In the genomic region with DNA sequence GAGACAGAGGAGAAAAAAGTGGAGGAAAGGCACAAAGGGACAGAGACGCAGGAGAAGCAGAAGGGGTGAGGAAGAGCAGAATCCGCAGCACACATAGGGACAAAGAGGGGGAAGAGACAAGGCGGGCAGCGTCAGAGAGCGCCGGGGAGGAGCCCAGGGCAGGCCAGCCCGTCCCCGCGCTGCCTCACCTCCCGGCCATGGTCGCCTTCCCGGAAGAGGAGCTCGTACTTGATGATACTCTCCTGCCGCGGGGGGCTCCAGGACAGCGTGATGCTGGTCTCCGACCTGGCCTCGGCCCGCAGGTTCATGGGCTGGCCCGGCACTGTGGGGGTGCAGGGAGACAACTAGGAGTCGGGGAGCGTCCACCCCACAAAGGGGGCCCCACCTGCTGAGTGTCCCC, we compare ENCODE assay signal across 16 cellular contexts.
A peak's percentile ranks its signal among the peaks of the same experiment; 100 is the strongest.
DNase-seq lines count a peak whose midpoint lies in the region; TF ChIP-seq lines count a peak whose summit lies in the region.
"Had no signal": no experiment of that assay in that cellular context is flagged by ENCODE, and none has a peak within 500 bp of the region (broad histone marks: within the 10 kb centered on the region; RNA-seq: fewer than 3 reads in every experiment).

No MANE protein-coding gene starts in this region.

- H3K27me3 Mint-ChIP-seq in endodermal cell (ENCODE audit: insufficient read depth) (no peaks in the 10 kb centered on the region), nephron progenitor cell (ENCODE audit: low read depth, poor library complexity) (peaks cover 2% of the 10 kb centered on the region)

- no peak overlapping the region for H3K27ac ChIP-seq in endodermal cell (ENCODE audit: low read depth, low read length)
- H3K27ac ChIP-seq: A549, HL-60 had no signal

- peak overlapping the region; percentile 65 for H3K27ac Mint-ChIP-seq in endodermal cell
- H3K27ac Mint-ChIP-seq in nephron progenitor cell, result peak overlapping the region; percentile 70
- H3K27ac Mint-ChIP-seq: CD14-positive monocyte; CD8-positive, alpha-beta T cell had no signal

- no peak overlapping the region for H3K9ac ChIP-seq in endodermal cell (ENCODE audit: extremely low read depth, low read length, poor library complexity, severe bottlenecking)

- TF ChIP-seq CTCF in endodermal cell (conservative IDR thresholded peaks at IDR 0.05), result no peak
- TF ChIP-seq CTCF in nephron progenitor cell (IDR thresholded peaks at IDR 0.05), result no peak

- no peak overlapping the region for H3K4me3 Mint-ChIP-seq in endodermal cell
- H3K4me3 Mint-ChIP-seq in nephron progenitor cell, result no peak overlapping the region
- H3K4me3 Mint-ChIP-seq: CD14-positive monocyte; CD8-positive, alpha-beta T cell had no signal

- WGBS in endodermal cell (ENCODE audit: insufficient coverage in 1 of 2, insufficient read length in 1 of 2), 2 experiments, result 93 to 94% methylated on average over 22 of the region's 22 CpGs

- H3K9me3 Mint-ChIP-seq in endodermal cell, result no peaks in the 10 kb centered on the region
- no peaks in the 10 kb centered on the region for H3K9me3 Mint-ChIP-seq in nephron progenitor cell
- H3K9me3 Mint-ChIP-seq: CD8-positive, alpha-beta T cell had no signal

- H3K4me3 ChIP-seq in endodermal cell (ENCODE audit: low read length), result no peak overlapping the region
- H3K4me3 ChIP-seq: A549 had no signal

- H3K4me1 Mint-ChIP-seq in endodermal cell (no peaks in the 10 kb centered on the region), nephron progenitor cell (no peaks in the 10 kb centered on the region)
- H3K4me1 Mint-ChIP-seq: CD14-positive monocyte had no signal

- peaks cover 26% of the 10 kb centered on the region for H3K36me3 ChIP-seq in endodermal cell (ENCODE audit: control insufficient read depth, insufficient read depth, low read length)

- H3K36me3 Mint-ChIP-seq in endodermal cell (ENCODE audit: low read depth), result peaks cover 68% of the 10 kb centered on the region
- peaks cover 75% of the 10 kb centered on the region for H3K36me3 Mint-ChIP-seq in nephron progenitor cell (ENCODE audit: low read depth)
- H3K36me3 Mint-ChIP-seq: CD14-positive monocyte; CD8-positive, alpha-beta T cell had no signal

- H3K9me3 ChIP-seq in endodermal cell (ENCODE audit: control insufficient read depth, low read length), result no peaks in the 10 kb centered on the region
- H3K9me3 ChIP-seq: A549 had no signal

- no peaks in the 10 kb centered on the region for H3K27me3 ChIP-seq in endodermal cell (ENCODE audit: control insufficient read depth, insufficient read depth, low read length, poor library complexity, severe bottlenecking)

- no peaks in the 10 kb centered on the region for H3K4me1 ChIP-seq in endodermal cell (ENCODE audit: control insufficient read depth, insufficient read depth, low read length)
- H3K4me1 ChIP-seq: A549 had no signal

- DNase-seq in HuH-7.5 (ENCODE audit: low spot score) (peak; percentile 63), endodermal cell (no peak), nephron progenitor cell (no peak), UCSD-AML1 (lab: John Stamatoyannopoulos, UW; ENCODE audit: unreplicated experiment) (no peak), NCI-H1092 (lab: John Stamatoyannopoulos, UW) (no peak), T-helper 2 cell (no peak), cerebellum (ENCODE audit: low spot score) (no peak)
- DNase-seq: CD8-positive, alpha-beta T cell; COR-L47; DMS153; DMS79 treated with DMSO at 0.1 percent for 48 hours; EL; GDM1 had no signal
